16 cellular contexts compared by ENCODE assay signal in genomic region chr2:152223997-152224396, GRCh38. TPM values are rescaled to one million over a fixed set of nuclear protein-coding genes. Genes with fewer than 3 reads are reported as not detected.
DNase-seq lines count a peak whose midpoint lies in the region; ATAC-seq and TF ChIP-seq lines count a peak whose summit lies in the region.
"Had no signal": no experiment of that assay in that cellular context is flagged by ENCODE, and none has a peak within 500 bp of the region (broad histone marks: within the 10 kb centered on the region; RNA-seq: fewer than 3 reads in every experiment).

No MANE protein-coding gene starts in this region.

- no peaks in the 10 kb centered on the region for H3K9me3 ChIP-seq in neuronal stem cell (replicated peaks in 1 of 2; ENCODE audit: control insufficient read depth in 2 of 2, insufficient read depth in 1 of 2, low read depth in 1 of 2, low read length in 2 of 2)
- H3K9me3 ChIP-seq in aorta (ENCODE audit: control insufficient read depth, low read length) = no peaks in the 10 kb centered on the region

- H4K8ac ChIP-seq in neuronal stem cell (ENCODE audit: low read depth, low read length) = no peak overlapping the region

- no peak overlapping the region for H2BK15ac ChIP-seq in neuronal stem cell (ENCODE audit: low read length)

- ATAC-seq in left cardiac atrium (peak; percentile 51 to 79), aorta (ENCODE audit: low FRiP score) (peak; percentile 51)
- ATAC-seq: activated naive CD8-positive, alpha-beta T cell treated with anti-CD3 and anti-CD28 coated beads, Interleukin-2, amount 50 U/mL, for 24 hours; K562 had no signal

- no peaks in the 10 kb centered on the region for H3K79me1 ChIP-seq in neuronal stem cell (ENCODE audit: low read depth, low read length)

- H3K4me3 Mint-ChIP-seq in progenitor cell of endocrine pancreas (ENCODE audit: low read depth) = no peak overlapping the region
- H3K4me3 Mint-ChIP-seq: activated naive CD8-positive, alpha-beta T cell treated with anti-CD3 and anti-CD28 coated beads, Interleukin-2, amount 50 U/mL, for 24 hours; CD8-positive, alpha-beta memory T cell; dendritic cell treated with granulocyte-macrophage colony-stimulating factor and Interleukin-4, amounts not matched to agents 40 ng/mL and 50 ng/mL, for 4 days had no signal

- H2BK12ac ChIP-seq in neuronal stem cell (ENCODE audit: low read length) = no peak overlapping the region

- H3K4me1 Mint-ChIP-seq in progenitor cell of endocrine pancreas (ENCODE audit: low read depth) = no peaks in the 10 kb centered on the region
- H3K4me1 Mint-ChIP-seq: activated naive CD8-positive, alpha-beta T cell treated with anti-CD3 and anti-CD28 coated beads, Interleukin-2, amount 50 U/mL, for 24 hours; CD8-positive, alpha-beta memory T cell had no signal

- no peak overlapping the region for H3K4me2 ChIP-seq in neuronal stem cell (ENCODE audit: insufficient read depth, low read length, poor library complexity, severe bottlenecking)

- H2AK5ac ChIP-seq in neuronal stem cell (ENCODE audit: low read depth, low read length) = no peak overlapping the region

- H2BK120ac ChIP-seq in neuronal stem cell (ENCODE audit: low read depth, low read length) = no peak overlapping the region

- H3K14ac ChIP-seq in neuronal stem cell (ENCODE audit: low read length) = no peak overlapping the region

- DNase-seq in DMS 273 (lab: John Stamatoyannopoulos, UW; ENCODE audit: unreplicated experiment) = peak; percentile 53
- no peak for DNase-seq in DMS 273 treated with DMSO at 0.1 percent for 48 hours (lab: John Stamatoyannopoulos, UW)
- no peak for DNase-seq in left cardiac atrium
- DNase-seq in neuronal stem cell (ENCODE audit: low spot score) = no peak
- DNase-seq in aorta = no peak
- no peak for DNase-seq in progenitor cell of endocrine pancreas (ENCODE audit: low spot score, unreplicated experiment)
- no peak for DNase-seq in Kasumi-1 (lab: John Stamatoyannopoulos, UW)
- DNase-seq in activated CD4-positive, alpha-beta T cell treated with anti-CD3 and anti-CD28 coated beads for 48 hours = no peak
- DNase-seq: activated CD4-positive, alpha-beta T cell treated with anti-CD3 and anti-CD28 coated beads for 4 hours; activated naive CD8-positive, alpha-beta T cell treated with anti-CD3 and anti-CD28 coated beads, Interleukin-2, amount 50 U/mL, for 24 hours; activated T-cell treated with anti-CD3 and anti-CD28 coated beads, Interleukin-2, amount 50 U/mL, for 1 hour; CD8-positive, alpha-beta memory T cell; NCI-H510A treated with DMSO at 0.1 percent for 48 hours had no signal

- H2BK5ac ChIP-seq in neuronal stem cell (ENCODE audit: low read length) = no peak overlapping the region

- no peaks in the 10 kb centered on the region for H3K36me3 ChIP-seq in neuronal stem cell (replicated peaks in 1 of 2; ENCODE audit: control insufficient read depth in 2 of 2, insufficient read depth in 2 of 2, low read length in 2 of 2)
- H3K36me3 ChIP-seq in aorta (ENCODE audit: control insufficient read depth in 1 of 2, insufficient read depth in 2 of 2, low read length in 1 of 2) = no peaks in the 10 kb centered on the region

- H3K9me3 Mint-ChIP-seq in progenitor cell of endocrine pancreas (ENCODE audit: low read depth) = no peaks in the 10 kb centered on the region
- H3K9me3 Mint-ChIP-seq: activated naive CD8-positive, alpha-beta T cell treated with anti-CD3 and anti-CD28 coated beads, Interleukin-2, amount 50 U/mL, for 24 hours; dendritic cell treated with granulocyte-macrophage colony-stimulating factor and Interleukin-4, amounts not matched to agents 40 ng/mL and 50 ng/mL, for 4 days had no signal

- H3K18ac ChIP-seq in neuronal stem cell (ENCODE audit: low read length) = no peak overlapping the region

- TF ChIP-seq CTCF in progenitor cell of endocrine pancreas (IDR thresholded peaks at IDR 0.05; ENCODE audit: unreplicated experiment) = no peak

- H3K4me1 ChIP-seq in neuronal stem cell (ENCODE audit: control insufficient read depth in 2 of 2, insufficient read depth in 1 of 2, low read depth in 1 of 2, low read length in 2 of 2) = peaks cover 0 to 3% of the 10 kb centered on the region in 2 donors
- peaks cover 5 to 6% of the 10 kb centered on the region in 2 donors for H3K4me1 ChIP-seq in aorta (ENCODE audit: control insufficient read depth in 1 of 2, insufficient read depth in 2 of 2, low read length in 2 of 2)

- H3K36me3 Mint-ChIP-seq in progenitor cell of endocrine pancreas (ENCODE audit: insufficient read depth) = no peaks in the 10 kb centered on the region
- H3K36me3 Mint-ChIP-seq: CD8-positive, alpha-beta memory T cell had no signal

- no peaks in the 10 kb centered on the region for H3K27me3 ChIP-seq in neuronal stem cell (ENCODE audit: control insufficient read depth in 3 of 3, insufficient read depth in 3 of 3, low read depth in 1 of 3, low read length in 3 of 3)
- no peaks in the 10 kb centered on the region for H3K27me3 ChIP-seq in aorta (ENCODE audit: control insufficient read depth in 1 of 2, insufficient read depth in 2 of 2, low read length in 1 of 2)

- H3K4me3 ChIP-seq in neuronal stem cell (ENCODE audit: low read length in 2 of 2) (no peak overlapping the region), aorta (ENCODE audit: low read length in 2 of 2) (no peak overlapping the region)
- H3K4me3 ChIP-seq: K562 had no signal

- intact Hi-C loops in left cardiac atrium (cut with DNase I) (no loop called here), aorta (cut with DNase I) (loop anchor here in 1 of 2 donors (10.0 kb wide), 1 partner anchor 181 kb away; no protein-coding TSS in a partner anchor)

- peak overlapping the region; percentile 25 for H2AFZ ChIP-seq in neuronal stem cell (ENCODE audit: low read length)

- H3K27ac ChIP-seq in neuronal stem cell (replicated peaks; ENCODE audit: low read length) (no peak overlapping the region), aorta (ENCODE audit: low read depth in 1 of 2, low read length in 2 of 2) (no peak overlapping the region)
- H3K27ac ChIP-seq: 22Rv1 had no signal

- H3K27ac Mint-ChIP-seq in progenitor cell of endocrine pancreas = no peak overlapping the region
- H3K27ac Mint-ChIP-seq: activated naive CD8-positive, alpha-beta T cell treated with anti-CD3 and anti-CD28 coated beads, Interleukin-2, amount 50 U/mL, for 24 hours; CD8-positive, alpha-beta memory T cell; dendritic cell treated with granulocyte-macrophage colony-stimulating factor and Interleukin-4, amounts not matched to agents 40 ng/mL and 50 ng/mL, for 4 days had no signal

- H4K91ac ChIP-seq in neuronal stem cell (ENCODE audit: low read depth, low read length, poor library complexity) = no peak overlapping the region

- H3K23ac ChIP-seq in neuronal stem cell (ENCODE audit: low read depth, low read length, poor library complexity) = no peak overlapping the region

- H3K27me3 Mint-ChIP-seq in progenitor cell of endocrine pancreas = peaks cover 3% of the 10 kb centered on the region
- H3K27me3 Mint-ChIP-seq: dendritic cell treated with granulocyte-macrophage colony-stimulating factor and Interleukin-4, amounts not matched to agents 40 ng/mL and 50 ng/mL, for 4 days had no signal

- no peak overlapping the region for H3K4ac ChIP-seq in neuronal stem cell (ENCODE audit: low read length)

- WGBS in neuronal stem cell (ENCODE audit: extremely low coverage in 2 of 2, insufficient read length in 2 of 2, insufficient replicate concordance in 1 of 2), 2 donors = no CpG with 5 or more reads among the region's 2 CpGs
- WGBS in aorta, 2 donors = 8 to 11% methylated on average over 2 of the region's 2 CpGs

- H3K9ac ChIP-seq in neuronal stem cell (ENCODE audit: low read depth, low read length, poor library complexity) = no peak overlapping the region

RNA-seq across cellular contexts. Expression of gene STAM2, which starts 48.4 kb away (rescaled TPM):
- 10 to 100 TPM; 25.9 to 27.7 TPM for total RNA-seq in left cardiac atrium
- 6.8 TPM for polyA plus RNA-seq in neuronal stem cell (2013, experiment 1 of 2)
- 7.8 TPM for polyA plus RNA-seq in neuronal stem cell (2013, experiment 2 of 2)
- total RNA-seq in aorta = 10 to 100 TPM; 46.2 to 46.8 TPM
- polyA plus RNA-seq in aorta = 10 to 100 TPM; 10.3 to 15.3 TPM
- total RNA-seq in progenitor cell of endocrine pancreas = 32.8 and 36.2 TPM in 2 replicates
